In genomic region chr17:82019208-82019727, GRCh38 we compare ENCODE assay signal across 14 cellular contexts. TPM values are rescaled to one million over a fixed set of nuclear protein-coding genes. Genes with fewer than 3 reads are reported as not detected.
"Had no signal": no experiment of that assay in that cellular context is flagged by ENCODE, and none has a peak within 500 bp of the region (broad histone marks: within the 10 kb centered on the region; RNA-seq: fewer than 3 reads in every experiment).

No MANE protein-coding gene starts in this region.

- DNase-seq: hippocampal formation, mammary epithelial cell, tibial artery had no signal

- H3K4me3 ChIP-seq: heart left ventricle, mucosa of descending colon, ovary, spleen, tibial artery, upper lobe of right lung had no signal

- H3K36me3 ChIP-seq: ovary, upper lobe of right lung had no signal

- H3K9me3 ChIP-seq: heart left ventricle, mucosa of descending colon, ovary, spleen, tibial artery, upper lobe of right lung had no signal

- H3K27me3 ChIP-seq: heart left ventricle, ovary, spleen, tibial artery, upper lobe of right lung had no signal

- H3K27ac ChIP-seq: heart left ventricle, ovary, spleen, tibial artery, upper lobe of right lung had no signal

- FAIRE-seq: endometrium, frontal cortex had no signal

- ATAC-seq: esophagus mucosa; heart left ventricle; naive thymus-derived CD8-positive, alpha-beta T cell; right cardiac atrium; stimulated activated memory B cell treated with anti-CD40 and anti-IgM and Interleukin-4, amounts not matched to agents 10 μg/mL and 1 μg/mL and 100 μg/mL, for 72 hours; upper lobe of right lung had no signal

RNA-seq across cellular contexts. Expression of gene RAC3, which starts 12.2 kb away (rescaled TPM):
- polyA plus RNA-seq: naive thymus-derived CD8-positive, alpha-beta T cell had no signal
